ENCODE assay signal across 8 cellular contexts in the genomic region with DNA sequence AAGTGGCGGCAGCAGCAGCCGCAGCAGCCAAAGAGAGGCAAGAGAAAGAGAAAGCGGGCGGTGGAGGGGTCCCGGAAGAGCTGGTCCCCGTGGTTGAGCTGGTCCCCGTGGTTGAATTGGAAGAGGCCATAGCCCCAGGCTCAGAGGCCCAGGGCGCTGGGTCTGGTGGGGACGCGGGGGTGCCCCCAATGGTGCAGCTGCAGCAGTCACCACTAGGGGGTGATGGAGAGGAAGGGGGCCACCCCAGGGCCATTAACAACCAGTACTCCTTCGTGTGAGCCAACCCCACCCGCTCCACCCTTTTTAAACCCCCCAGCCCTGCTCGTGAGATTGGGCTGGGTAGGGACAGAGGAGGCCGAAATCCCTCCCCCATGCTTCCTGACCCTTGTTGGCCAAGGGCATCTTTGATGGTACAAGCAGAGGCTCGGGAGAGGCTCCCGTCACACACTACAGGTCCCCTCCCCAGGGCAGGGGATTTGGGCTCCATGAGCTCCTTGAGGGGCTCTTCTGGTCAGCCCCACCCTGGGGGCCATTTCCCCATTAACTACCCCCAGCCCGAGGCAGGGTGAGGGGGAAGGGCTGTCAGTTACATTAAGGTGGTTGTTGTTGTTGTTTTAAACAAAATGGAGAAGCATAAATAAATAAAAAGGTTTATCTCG. TPM values are rescaled to one million over a fixed set of nuclear protein-coding genes. Genes with fewer than 3 reads are reported as not detected.
DNase-seq lines count a peak whose midpoint lies in the region; ATAC-seq and TF ChIP-seq lines count a peak whose summit lies in the region.

No MANE protein-coding gene starts in this region.

- no peaks in the 10 kb centered on the region for H3K27me3 Mint-ChIP-seq in H9 (ENCODE audit: low read depth)

- H3K27me3 ChIP-seq in A673 (replicated peaks; ENCODE audit: insufficient read depth, low read depth, low read length, poor library complexity) (no peaks in the 10 kb centered on the region), H9 (ENCODE audit: insufficient read depth, low read length) (no peaks in the 10 kb centered on the region), parathyroid adenoma (ENCODE audit: control insufficient read depth, insufficient read depth, low read length) (no peaks in the 10 kb centered on the region)

- TF ChIP-seq CTCF in A673 (conservative IDR thresholded peaks at IDR 0.05; ENCODE audit: low read depth, low read length) (peak; percentile 77), H9 (conservative IDR thresholded peaks at IDR 0.05) (peak; percentile 89), parathyroid adenoma (IDR thresholded peaks at IDR 0.05) (peak; percentile 61)

- H3K23me2 ChIP-seq in H9 (ENCODE audit: insufficient read length, low read depth, low read length, poor library complexity, severe bottlenecking): no peaks in the 10 kb centered on the region

- H3T11ph ChIP-seq in H9 (ENCODE audit: low read length): no peak overlapping the region

- CTCF ChIA-PET in A673 (lab: Charles Lee): no interaction called here

- H2BK5ac ChIP-seq in H9 (ENCODE audit: insufficient read length, low read length): no peak overlapping the region

- no peak overlapping the region for H2AFZ ChIP-seq in H9 (ENCODE audit: low read length)
- no peak overlapping the region for H2AFZ ChIP-seq in parathyroid adenoma

- H3K23ac ChIP-seq in H9 (ENCODE audit: insufficient read length, low read depth, low read length): no peak overlapping the region

- no peaks in the 10 kb centered on the region for H3K79me2 ChIP-seq in H9 (ENCODE audit: insufficient read depth, low read length)
- H3K79me2 ChIP-seq in parathyroid adenoma: no peaks in the 10 kb centered on the region

- no peak overlapping the region for H3K4me3 Mint-ChIP-seq in H9

- H4K91ac ChIP-seq in H9 (ENCODE audit: insufficient read length, low read depth, low read length): no peak overlapping the region

- peaks cover 13 to 51% (median 43%) of the 10 kb centered on the region in 3 experiments; a peak in 6 of 7 replicates for H3K36me3 Mint-ChIP-seq in H9 (ENCODE audit: insufficient read depth in 1 of 3, low read depth in 3 of 3)

- no peak for ATAC-seq in GM18873 (IDR thresholded peaks at IDR 0.05; ENCODE audit: low FRiP score, unreplicated experiment)

- no peak overlapping the region for H3K4me3 ChIP-seq in A673 (ENCODE audit: low read depth, low read length, poor library complexity, severe bottlenecking)
- H3K4me3 ChIP-seq in parathyroid adenoma (ENCODE audit: low read depth, low read length): no peak overlapping the region

- WGBS in H9 (ENCODE audit: extremely low coverage, insufficient read length, low lambda C conversion rate): no CpG with 5 or more reads among the region's 18 CpGs

- no peaks in the 10 kb centered on the region; a peak in 2 of 5 replicates for H3K9me3 Mint-ChIP-seq in H9

- H3K4me1 Mint-ChIP-seq in H9: peaks cover 14 to 33% of the 10 kb centered on the region in 2 experiments

- H3K4me2 ChIP-seq in H9 (ENCODE audit: insufficient read depth, insufficient read length, low read length) (no peak overlapping the region), parathyroid adenoma (ENCODE audit: low read length) (no peak overlapping the region)

- H3K4ac ChIP-seq in H9 (ENCODE audit: low read depth, low read length): no peak overlapping the region

- peaks cover 27% of the 10 kb centered on the region for H3K36me3 ChIP-seq in A673 (ENCODE audit: insufficient read depth, low read length, poor library complexity, severe bottlenecking)
- no peaks in the 10 kb centered on the region for H3K36me3 ChIP-seq in parathyroid adenoma (ENCODE audit: control insufficient read depth, insufficient read depth, low read length)

- intact Hi-C loops in A673 (cut with micrococcal nuclease; ENCODE audit: unreplicated experiment): loop anchor here (10.0 kb wide), 1 partner anchor 51 kb away; the partner anchor contains the start of gene RABEP2

- H3K4me1 ChIP-seq in A673 (ENCODE audit: insufficient read depth, low read length, poor library complexity, severe bottlenecking) (no peaks in the 10 kb centered on the region), H9 (ENCODE audit: insufficient read depth, low read length) (no peaks in the 10 kb centered on the region), parathyroid adenoma (no peaks in the 10 kb centered on the region)

- H3K79me1 ChIP-seq in H9 (ENCODE audit: insufficient read depth, low read depth, low read length, poor library complexity, severe bottlenecking): no peaks in the 10 kb centered on the region

- no peak overlapping the region for H3K56ac ChIP-seq in H9 (ENCODE audit: insufficient read length, low read depth, low read length)

- H2AK5ac ChIP-seq in H9 (ENCODE audit: insufficient read length, low read length): no peak overlapping the region

- TSS peak; percentile 53 for BruUV-seq in A673 (replicated peaks; lab: Mats Ljungman, UMichigan)

- no peak overlapping the region for H3K18ac ChIP-seq in H9 (ENCODE audit: insufficient read length, low read depth, low read length)

- peak; percentile 43 for DNase-seq in A673 (ENCODE audit: low spot score)
- peak; percentile 59 for DNase-seq in H9
- peak; percentile 48 to 53 for DNase-seq in activated CD4-positive, alpha-beta T cell treated with anti-CD3 and anti-CD28 coated beads for 4 hours
- peak; percentile 47 for DNase-seq in effector CD4-positive, alpha-beta T cell
- no peak for DNase-seq in mucosa of gallbladder (ENCODE audit: low spot score)
- DNase-seq in NCI-H774 (lab: John Stamatoyannopoulos, UW): no peak

- H3K9ac ChIP-seq in H9 (ENCODE audit: extremely low read depth, insufficient read length, low read length): no peak overlapping the region
- H3K9ac ChIP-seq in parathyroid adenoma: no peak overlapping the region

- no peak overlapping the region for H2BK20ac ChIP-seq in H9 (ENCODE audit: low read depth, low read length, poor library complexity, severe bottlenecking)

- H2BK15ac ChIP-seq in H9 (ENCODE audit: low read depth, low read length): no peak overlapping the region

- no peaks in the 10 kb centered on the region for H3K9me3 ChIP-seq in A673 (ENCODE audit: low read depth, low read length, poor library complexity, severe bottlenecking)
- no peaks in the 10 kb centered on the region for H3K9me3 ChIP-seq in H9 (ENCODE audit: control insufficient read depth, low read depth, low read length)
- no peaks in the 10 kb centered on the region for H3K9me3 ChIP-seq in parathyroid adenoma (ENCODE audit: control insufficient read depth, low read length)

- H4K8ac ChIP-seq in H9 (replicated peaks; ENCODE audit: insufficient read length, low read depth, low read length): no peak overlapping the region

- H4K20me1 ChIP-seq in H9 (ENCODE audit: control insufficient read depth, insufficient read depth, insufficient read length): peaks cover 5% of the 10 kb centered on the region

- H2BK120ac ChIP-seq in H9 (ENCODE audit: low read depth, low read length, poor library complexity, severe bottlenecking): no peak overlapping the region

- H3K27ac Mint-ChIP-seq in H9: no peak overlapping the region

- H3K14ac ChIP-seq in H9 (ENCODE audit: insufficient read depth, low read length): no peak overlapping the region

- H4K5ac ChIP-seq in H9 (ENCODE audit: insufficient read length, low read depth, low read length): no peak overlapping the region

- no peak overlapping the region for H2BK12ac ChIP-seq in H9 (ENCODE audit: insufficient read length, low read depth, low read length)

- POLR2A ChIA-PET in A673 (lab: Charles Lee; ENCODE audit: low non-redundant PET): no interaction called here

- H3K27ac ChIP-seq in A673 (ENCODE audit: low read depth, low read length, poor library complexity, severe bottlenecking) (no peak overlapping the region), H9 (ENCODE audit: insufficient read length, low read depth, low read length) (no peak overlapping the region), parathyroid adenoma (no peak overlapping the region)

RNA-seq across cellular contexts. Expression of gene ATP2A1, which starts 4.6 kb away (rescaled TPM):
- total RNA-seq in A673 (2021) (3.0 and 3.5 TPM in 2 replicates), H9 (2021) (3.9 and 4.6 TPM in 2 replicates), mucosa of gallbladder (0.83 TPM)

RNA-seq across cellular contexts. Expression of gene SH2B1, which starts 10.0 kb away (rescaled TPM):
- total RNA-seq in A673 (2021) (55.9 and 57.8 TPM in 2 replicates), H9 (2021) (50.1 and 51.9 TPM in 2 replicates), mucosa of gallbladder (88.1 TPM)

RNA-seq across cellular contexts. Expression of gene TUFM, which starts 27.5 kb away (rescaled TPM):
- 228 and 244 TPM in 2 replicates for total RNA-seq in A673 (2021)
- total RNA-seq in H9 (2021): 207 and 208 TPM in 2 replicates
- 163 TPM for total RNA-seq in mucosa of gallbladder

RNA-seq across cellular contexts. Expression of gene ATXN2L, which starts 50.9 kb away (rescaled TPM):
- total RNA-seq in A673 (2021): 330 and 335 TPM in 2 replicates
- 293 and 309 TPM in 2 replicates for total RNA-seq in H9 (2021)
- total RNA-seq in mucosa of gallbladder: 113 TPM

RNA-seq across cellular contexts. Expression of gene RABEP2, which starts 51.4 kb away (rescaled TPM):
- total RNA-seq in A673 (2021) (15.4 and 17.6 TPM in 2 replicates), H9 (2021) (14.4 and 17.5 TPM in 2 replicates), mucosa of gallbladder (35.1 TPM)

Comparison
In these comparisons a context has a peak if more than half of its experiments do, and no peak if none do; other contexts are left out.
1. DNase-seq: peak in A673 (single experiment), H9 (single experiment), activated CD4-positive, alpha-beta T cell treated with anti-CD3 and anti-CD28 coated beads for 4 hours (2 of 2) and effector CD4-positive, alpha-beta T cell (single experiment); none in mucosa of gallbladder (single experiment) and NCI-H774 (single experiment).
2. Peak in every context shown above with its lines, with median percentiles within 50 percentile points of each other: CTCF ChIP-seq.